16 cellular contexts compared by ENCODE assay signal in genomic region chr11:14054708-14055107, GRCh38.
DNase-seq lines count a peak whose midpoint lies in the region; ATAC-seq, FAIRE-seq and TF ChIP-seq lines count a peak whose summit lies in the region.
"Had no signal": no experiment of that assay in that cellular context is flagged by ENCODE, and none has a peak within 500 bp of the region (broad histone marks: within the 10 kb centered on the region; RNA-seq: fewer than 3 reads in every experiment).

No MANE protein-coding gene starts in this region.

- H3K23ac ChIP-seq in neuronal stem cell (ENCODE audit: low read depth, low read length, poor library complexity), result no peak overlapping the region

- no peak overlapping the region for H3K18ac ChIP-seq in neuronal stem cell (ENCODE audit: low read length)

- no peak overlapping the region for H3K4ac ChIP-seq in neuronal stem cell (ENCODE audit: low read length)

- intact Hi-C loops in natural killer cell (cut with micrococcal nuclease), result no loop called here

- no peak overlapping the region for H4K8ac ChIP-seq in neuronal stem cell (ENCODE audit: low read depth, low read length)

- H2BK120ac ChIP-seq in neuronal stem cell (ENCODE audit: low read depth, low read length), result no peak overlapping the region

- no CpG with 5 or more reads among the region's 9 CpGs for WGBS in neuronal stem cell (ENCODE audit: extremely low coverage in 2 of 2, insufficient read length in 2 of 2, insufficient replicate concordance in 1 of 2), 2 donors

- no peak overlapping the region for H3K9ac ChIP-seq in neuronal stem cell (ENCODE audit: low read depth, low read length, poor library complexity)

- ATAC-seq in natural killer cell (peak; percentile 48 to 82 (median 62)), GM19328 (IDR thresholded peaks at IDR 0.05; ENCODE audit: unreplicated experiment) (no peak)
- ATAC-seq: activated naive CD4-positive, alpha-beta T cell treated with anti-CD3 and anti-CD28 coated beads, Interleukin-2, amount 50 U/mL, for 72 hours had no signal

- no peak overlapping the region for H2BK12ac ChIP-seq in neuronal stem cell (ENCODE audit: low read length)

- no peak overlapping the region for H2BK15ac ChIP-seq in neuronal stem cell (ENCODE audit: low read length)

- H2BK5ac ChIP-seq in neuronal stem cell (ENCODE audit: low read length), result no peak overlapping the region

- peaks cover 17 to 31% of the 10 kb centered on the region in 2 donors for H3K4me1 Mint-ChIP-seq in natural killer cell

- H3K9me3 Mint-ChIP-seq in natural killer cell, result no peaks in the 10 kb centered on the region
- H3K9me3 Mint-ChIP-seq: activated naive CD4-positive, alpha-beta T cell treated with anti-CD3 and anti-CD28 coated beads, Interleukin-2, amount 50 U/mL, for 72 hours had no signal

- no peak for FAIRE-seq in GM12892 (lab: Jason Lieb, UNC)

- H3K4me3 Mint-ChIP-seq in natural killer cell, result peak overlapping the region; percentile 38

- peak; percentile 67 for DNase-seq in AG09309 (ENCODE audit: low read depth)
- DNase-seq in HS-5 (ENCODE audit: low read depth), result peak; percentile 43
- peak; percentile 70 for DNase-seq in fibroblast of the conjunctiva (ENCODE audit: low read depth)
- DNase-seq in natural killer cell, result no peak
- no peak for DNase-seq in GM12892 (ENCODE audit: insufficient read length)
- no peak for DNase-seq in cortex of kidney (lab: John Stamatoyannopoulos, UW)
- DNase-seq in neuronal stem cell (ENCODE audit: low spot score), result no peak
- DNase-seq: ACHN; activated CD8-positive, alpha-beta memory T cell treated with anti-CD3 and anti-CD28 coated beads, Interleukin-2, amount 50 U/mL, for 4 hours; DMS53; NCI-H2171 treated with DMSO at 0.1 percent for 48 hours had no signal

- H3K27ac Mint-ChIP-seq in natural killer cell, result peak overlapping the region in 1 of 2 donors; percentile 2
- H3K27ac Mint-ChIP-seq: activated naive CD4-positive, alpha-beta T cell treated with anti-CD3 and anti-CD28 coated beads, Interleukin-2, amount 50 U/mL, for 72 hours had no signal

- no peak overlapping the region for H3K14ac ChIP-seq in neuronal stem cell (ENCODE audit: low read length)

- peaks cover 3 to 5% of the 10 kb centered on the region in 2 donors for H3K27me3 Mint-ChIP-seq in natural killer cell (ENCODE audit: low read depth in 2 of 2)

- H2AFZ ChIP-seq in neuronal stem cell (ENCODE audit: low read length), result no peak overlapping the region

- no peak for TF ChIP-seq CTCF in AG09309 (IDR thresholded peaks at IDR 0.05; ENCODE audit: control insufficient read depth, insufficient read depth, low read depth, low read length, missing control alignments)
- TF ChIP-seq CTCF in natural killer cell (IDR thresholded peaks at IDR 0.05), result no peak

- no peak overlapping the region for H4K91ac ChIP-seq in neuronal stem cell (ENCODE audit: low read depth, low read length, poor library complexity)

- H3K4me3 ChIP-seq in AG09309 (ENCODE audit: control insufficient read depth, low read depth, low read length), result no peak overlapping the region
- no peak overlapping the region for H3K4me3 ChIP-seq in neuronal stem cell (ENCODE audit: low read length in 2 of 2)
- H3K4me3 ChIP-seq: thoracic aorta had no signal

- H3K9me3 ChIP-seq in neuronal stem cell (replicated peaks in 1 of 2; ENCODE audit: control insufficient read depth in 2 of 2, insufficient read depth in 1 of 2, low read depth in 1 of 2, low read length in 2 of 2), result peaks cover 0 to 4% of the 10 kb centered on the region in 2 donors
- H3K9me3 ChIP-seq: thoracic aorta had no signal

- H3K36me3 ChIP-seq in neuronal stem cell (replicated peaks in 1 of 2; ENCODE audit: control insufficient read depth in 2 of 2, insufficient read depth in 2 of 2, low read length in 2 of 2), result no peaks in the 10 kb centered on the region
- H3K36me3 ChIP-seq: thoracic aorta had no signal

- no peaks in the 10 kb centered on the region for H3K79me1 ChIP-seq in neuronal stem cell (ENCODE audit: low read depth, low read length)

- no peaks in the 10 kb centered on the region for H3K36me3 Mint-ChIP-seq in natural killer cell

- TF ChIP-seq POLR2A in GM12892 (IDR thresholded peaks at IDR 0.05; ENCODE audit: low read depth, low read length), result no peak

- no peak overlapping the region for H3K4me2 ChIP-seq in neuronal stem cell (ENCODE audit: insufficient read depth, low read length, poor library complexity, severe bottlenecking)

- peaks cover 0 to 1% of the 10 kb centered on the region in 2 donors for H3K4me1 ChIP-seq in neuronal stem cell (ENCODE audit: control insufficient read depth in 2 of 2, insufficient read depth in 1 of 2, low read depth in 1 of 2, low read length in 2 of 2)

- no peaks in the 10 kb centered on the region for H3K27me3 ChIP-seq in neuronal stem cell (ENCODE audit: control insufficient read depth in 3 of 3, insufficient read depth in 3 of 3, low read depth in 1 of 3, low read length in 3 of 3)

- H3K27ac ChIP-seq in neuronal stem cell (replicated peaks; ENCODE audit: low read length), result no peak overlapping the region
- H3K27ac ChIP-seq: epithelial cell of prostate, thoracic aorta, VCaP had no signal

- H2AK5ac ChIP-seq in neuronal stem cell (ENCODE audit: low read depth, low read length), result no peak overlapping the region

Comparison
In these comparisons a context has a peak if more than half of its experiments do, and no peak if none do; other contexts are left out.
1. DNase-seq: peak in AG09309 (single experiment), HS-5 (single experiment) and fibroblast of the conjunctiva (single experiment); none in natural killer cell (single experiment), GM12892 (single experiment), cortex of kidney (single experiment) and neuronal stem cell (single experiment).